10 cellular contexts compared by ENCODE assay signal in the genomic region with DNA sequence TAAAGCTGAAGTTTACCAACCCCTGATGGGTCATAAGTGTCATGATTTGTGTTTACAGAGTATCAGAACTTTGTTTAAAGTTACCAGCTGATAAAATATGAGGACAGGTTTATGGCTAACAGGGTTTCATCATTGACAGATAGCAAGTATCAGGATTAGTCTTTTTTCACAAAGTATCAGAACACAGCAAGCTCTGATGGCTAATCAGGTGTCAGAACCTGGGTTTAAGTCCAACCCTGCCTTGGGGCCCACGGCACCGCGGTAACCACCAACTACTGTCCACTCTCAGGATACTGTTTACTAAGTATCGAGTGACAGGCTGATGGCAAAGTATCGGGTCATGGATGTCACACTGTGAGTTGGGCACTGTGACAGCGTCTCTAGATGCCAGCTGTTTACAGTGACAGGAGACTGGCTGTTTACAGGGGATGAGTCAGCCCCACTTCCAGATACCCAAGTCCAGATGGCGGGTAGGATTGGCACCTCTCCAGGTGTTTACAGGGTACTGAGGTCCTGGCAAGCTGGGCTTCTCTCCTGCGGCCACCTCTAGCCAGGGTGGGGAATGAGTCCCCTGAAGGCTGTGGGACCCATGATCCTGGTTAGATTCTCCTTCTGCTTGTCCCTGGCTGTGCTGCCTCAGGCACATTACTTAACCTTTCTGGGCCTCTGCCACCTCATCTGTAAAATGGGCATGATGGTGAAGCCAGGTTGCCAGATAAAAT. TPM values are rescaled to one million over a fixed set of nuclear protein-coding genes. Genes with fewer than 3 reads are reported as not detected.
A peak's percentile ranks its signal among the peaks of the same experiment; 100 is the strongest.
DNase-seq lines count a peak whose midpoint lies in the region; ATAC-seq, FAIRE-seq and TF ChIP-seq lines count a peak whose summit lies in the region.
"Had no signal": no experiment of that assay in that cellular context is flagged by ENCODE, and none has a peak within 500 bp of the region (broad histone marks: within the 10 kb centered on the region; RNA-seq: fewer than 3 reads in every experiment).

No MANE protein-coding gene starts in this region.

- TF ChIP-seq CTCF in kidney (IDR thresholded peaks at IDR 0.05; ENCODE audit: borderline replicate concordance, extremely low read depth, insufficient read depth): no peak

- H3K4me1 ChIP-seq in urinary bladder (ENCODE audit: insufficient read depth): no peaks in the 10 kb centered on the region
- peaks cover 0 to 7% of the 10 kb centered on the region in 2 donors for H3K4me1 ChIP-seq in kidney (ENCODE audit: control insufficient read depth in 1 of 2, insufficient read depth in 1 of 2, low read depth in 1 of 2, low read length in 2 of 2)

- peak overlapping the region; percentile 59 for H3K27ac ChIP-seq in urinary bladder (ENCODE audit: low read depth)
- H3K27ac ChIP-seq in kidney (ENCODE audit: low read depth in 2 of 2, low read length in 2 of 2): peak overlapping the region in 1 of 2 donors; percentile 16

- H3K9me3 ChIP-seq in kidney (ENCODE audit: control insufficient read depth in 1 of 2, low read length in 2 of 2): no peaks in the 10 kb centered on the region

- intact Hi-C loops in Right ventricle myocardium inferior (cut with DNase I): no loop called here
- intact Hi-C loops in cardiac septum (cut with DNase I): no loop called here
- intact Hi-C loops in left cardiac atrium (cut with DNase I): no loop called here
- intact Hi-C loops in kidney (cut with DNase I): no loop called here

- H3K36me3 ChIP-seq in urinary bladder (ENCODE audit: insufficient read depth) (no peaks in the 10 kb centered on the region), kidney (ENCODE audit: control insufficient read depth in 1 of 2, insufficient read depth in 2 of 2, low read length in 2 of 2) (no peaks in the 10 kb centered on the region)

- DNase-seq in Right ventricle myocardium inferior (ENCODE audit: missing footprints) (no peak), cardiac septum (ENCODE audit: low spot score) (no peak), RPMI8226 (peak; percentile 89), left cardiac atrium (peak; percentile 58), kidney (no peak)
- DNase-seq in stimulated activated CD4-positive, alpha-beta T cell treated with anti-CD3 and anti-CD28 coated beads, Interleukin-1b, Interleukin-23, amount 100 ng/mL, for 48 hours: no peak
- DNase-seq: activated T-cell treated with anti-CD3 and anti-CD28 coated beads for 4 hours; CD4-positive, CD25-positive, alpha-beta regulatory T cell had no signal

- H3K9ac ChIP-seq in kidney (ENCODE audit: low read length in 2 of 2): no peak overlapping the region

- 27% methylated on average over 8 of the region's 8 CpGs for WGBS in urinary bladder

- FAIRE-seq in kidney (lab: Jason Lieb, UNC): no peak

- ATAC-seq in Right ventricle myocardium inferior (peak; percentile 56), left cardiac atrium (peak; percentile 45 to 85), HG03139 (IDR thresholded peaks at IDR 0.05; ENCODE audit: unreplicated experiment) (no peak)

- no peak overlapping the region for H3K4me3 ChIP-seq in urinary bladder (ENCODE audit: low read depth, low read length)
- H3K4me3 ChIP-seq in kidney (ENCODE audit: low read length in 2 of 2): no peak overlapping the region

RNA-seq across cellular contexts. Expression of a gene that starts 21.8 kb away (rescaled TPM):
- total RNA-seq in Right ventricle myocardium inferior (17.4 TPM), cardiac septum (9.2 TPM), left cardiac atrium (10 to 100 TPM; 14.8 to 21.6 TPM), urinary bladder (7.5 TPM), kidney (68.4 TPM)
- polyA plus RNA-seq in urinary bladder (38.0 TPM), kidney (ENCODE audit: insufficient read depth, low read depth, low replicate concordance) (20.8 TPM)

RNA-seq across cellular contexts. Expression of a gene that starts 57.0 kb away (rescaled TPM):
- total RNA-seq in Right ventricle myocardium inferior (1.1 TPM), cardiac septum (0.35 TPM), left cardiac atrium (1 to 10 TPM; 1.2 to 1.6 TPM), urinary bladder (0.63 TPM), kidney (3.2 TPM)
- polyA plus RNA-seq in urinary bladder (1.1 TPM), kidney (ENCODE audit: insufficient read depth, low read depth, low replicate concordance) (0.45 TPM)

Comparison
In these comparisons a context has a peak if more than half of its experiments do, and no peak if none do; other contexts are left out.
1. DNase-seq: peak in RPMI8226 (single experiment) and left cardiac atrium (single experiment); none in Right ventricle myocardium inferior (single experiment), cardiac septum (single experiment), kidney (single experiment) and stimulated activated CD4-positive, alpha-beta T cell treated with anti-CD3 and anti-CD28 coated beads, Interleukin-1b, Interleukin-23, amount 100 ng/mL, for 48 hours (single experiment).